Comparison of ENCODE assay signal across 22 cellular contexts in the genomic region with DNA sequence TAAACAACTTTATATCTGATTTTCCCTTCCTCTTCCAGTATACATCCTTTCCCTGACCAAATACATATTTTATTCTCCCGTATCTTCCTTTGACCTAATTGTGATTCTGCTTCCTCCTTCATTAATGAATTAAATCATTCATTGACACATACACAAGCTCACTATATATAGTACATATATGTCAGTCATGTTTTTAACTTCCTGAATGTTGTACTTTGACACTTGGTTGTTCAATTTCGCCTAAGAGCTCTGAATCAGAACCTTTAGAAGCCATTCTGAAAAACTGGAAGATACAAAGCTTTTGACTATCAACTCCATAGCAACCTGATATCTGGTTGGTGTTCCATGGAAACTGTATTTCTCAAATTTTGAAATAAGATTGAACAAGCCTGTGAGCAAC. TPM values are rescaled to one million over a fixed set of nuclear protein-coding genes. Genes with fewer than 3 reads are reported as not detected.
DNase-seq lines count a peak whose midpoint lies in the region; ATAC-seq, FAIRE-seq and TF ChIP-seq lines count a peak whose summit lies in the region.
"Had no signal": no experiment of that assay in that cellular context is flagged by ENCODE, and none has a peak within 500 bp of the region (broad histone marks: within the 10 kb centered on the region; RNA-seq: fewer than 3 reads in every experiment).

No MANE protein-coding gene starts in this region.

- no peak for FAIRE-seq in K562 (lab: Jason Lieb, UNC)
- peak; percentile 73 for FAIRE-seq in small intestine (lab: Jason Lieb, UNC)
- no peak for FAIRE-seq in urothelium cell line (lab: Jason Lieb, UNC)
- FAIRE-seq in GM12891 (lab: Jason Lieb, UNC): no peak

- H3K9ac ChIP-seq in DND-41 (ENCODE audit: low read depth, low read length) (no peak overlapping the region), K562 (ENCODE audit: insufficient read depth in 1 of 2, low read depth in 2 of 2, low read length in 2 of 2) (no peak overlapping the region)

- intact Hi-C loops in K562 (cut with micrococcal nuclease): loop anchor here (10.0 kb wide), 1 partner anchor 265 kb away; no protein-coding TSS in a partner anchor

- H3K9me3 ChIP-seq in DND-41 (ENCODE audit: insufficient read depth, low read length, severe bottlenecking) (no peaks in the 10 kb centered on the region), K562 (replicated peaks; ENCODE audit: control insufficient read depth, insufficient read depth, low read depth, low read length) (no peaks in the 10 kb centered on the region), small intestine (ENCODE audit: control insufficient read depth, low read depth) (no peaks in the 10 kb centered on the region)
- H3K9me3 ChIP-seq: MG63 had no signal

- TF ChIP-seq RAD21 in K562 (CRISPR knock-in tag; conservative IDR thresholded peaks at IDR 0.05 in 1 of 2, IDR thresholded peaks at IDR 0.05 in 1 of 2): no peak

- no peak overlapping the region for H3K4me3 ChIP-seq in DND-41 (ENCODE audit: low read depth in 1 of 2, low read length in 2 of 2)
- no peak overlapping the region for H3K4me3 ChIP-seq in K562
- no peak overlapping the region for H3K4me3 ChIP-seq in small intestine (ENCODE audit: low read depth in 1 of 2, low read length in 2 of 2)
- H3K4me3 ChIP-seq: MG63 had no signal

- in situ Hi-C loops in K562 (cut with MboI): loop anchor here (10.0 kb wide), 1 partner anchor 535 kb away; a partner anchor contains a TSS

- POLR2A ChIA-PET in K562 (lab: Yijun Ruan, JAX): interaction anchor here (1.0 to 23.0 kb wide), 5 partner anchors 29 to 137 kb away, joined by 3 to 597 read pairs (median 20); a partner anchor contains a TSS

- H3K27me3 ChIP-seq in DND-41 (ENCODE audit: insufficient read depth, low read length, poor library complexity): no peaks in the 10 kb centered on the region
- H3K27me3 ChIP-seq in K562 (ENCODE audit: control insufficient read depth in 2 of 2, insufficient read depth in 2 of 2, low read length in 2 of 2): no peaks in the 10 kb centered on the region
- no peaks in the 10 kb centered on the region for H3K27me3 ChIP-seq in small intestine (ENCODE audit: control insufficient read depth in 2 of 2, insufficient read depth in 2 of 2, low read length in 2 of 2)
- H3K27me3 ChIP-seq: MG63 had no signal

- CTCF ChIA-PET in K562 (lab: Yijun Ruan, JAX; ENCODE audit: low intra/inter-chr PET ratio): interaction anchor here (6.9 kb wide), 1 partner anchor 38 kb away, joined by 131 read pairs; no protein-coding TSS in a partner anchor

- H2AFZ ChIP-seq in DND-41 (ENCODE audit: low read depth, low read length) (no peak overlapping the region), K562 (ENCODE audit: low read depth, low read length) (0 out of 2 replicates have a peak overlapping the region, but pooled peaks have one; percentile 21)

- TF ChIP-seq CTCF in DND-41 (IDR thresholded peaks at IDR 0.05; ENCODE audit: borderline replicate concordance, extremely low read depth, low read length, poor library complexity, severe bottlenecking) (no peak), K562 (IDR thresholded peaks at IDR 0.05 in 2 of 3, conservative IDR thresholded peaks at IDR 0.05 in 1 of 3; ENCODE audit: insufficient read depth in 2 of 3, low read depth in 1 of 3, low read length in 3 of 3) (no peak)

- no TSS peak for BruUV-seq in K562 (replicated peaks; lab: Mats Ljungman, UMichigan)

- H3K4me1 ChIP-seq in DND-41 (ENCODE audit: insufficient read depth, low read length) (peaks cover 21% of the 10 kb centered on the region), K562 (replicated peaks in 1 of 2; ENCODE audit: control insufficient read depth in 2 of 2, insufficient read depth in 2 of 2, low read length in 2 of 2) (peaks cover 0 to 13% of the 10 kb centered on the region in 2 experiments; a peak in 4 of 5 replicates), small intestine (ENCODE audit: control insufficient read depth in 2 of 2, insufficient read depth in 1 of 2, low read depth in 1 of 2, low read length in 1 of 2) (no peaks in the 10 kb centered on the region)

- H4K20me1 ChIP-seq in DND-41 (ENCODE audit: insufficient read depth, low read length) (no peaks in the 10 kb centered on the region), K562 (replicated peaks; ENCODE audit: control insufficient read depth, insufficient read depth, low read length) (no peaks in the 10 kb centered on the region)

- H3K79me2 ChIP-seq in DND-41 (ENCODE audit: insufficient read depth, low read length): no peaks in the 10 kb centered on the region
- peaks cover 13% of the 10 kb centered on the region for H3K79me2 ChIP-seq in K562 (ENCODE audit: control insufficient read depth, insufficient read depth, low read length)

- H3K4me2 ChIP-seq in DND-41 (ENCODE audit: insufficient read depth, low read length) (no peak overlapping the region), K562 (ENCODE audit: insufficient read depth, low read length) (no peak overlapping the region)

- H3K36me3 ChIP-seq in DND-41 (ENCODE audit: insufficient read depth, low read length) (no peaks in the 10 kb centered on the region), K562 (ENCODE audit: control insufficient read depth, insufficient read depth, low read length) (no peaks in the 10 kb centered on the region; the same call in 2 of the 3 replicates), small intestine (ENCODE audit: control insufficient read depth in 2 of 2, insufficient read depth in 2 of 2, low read length in 2 of 2) (no peaks in the 10 kb centered on the region)
- H3K36me3 ChIP-seq: MG63 had no signal

- H3K27ac ChIP-seq in DND-41 (ENCODE audit: low read length) (peak overlapping the region; percentile 16; the same call in 1 of the 2 replicates), K562 (ENCODE audit: extremely low read depth, low read depth, low read length) (no peak overlapping the region), small intestine (ENCODE audit: low read depth in 1 of 2, low read length in 1 of 2) (no peak overlapping the region)

- no peak for ATAC-seq in DND-41 (ENCODE audit: insufficient read depth, low read depth)
- no peak for ATAC-seq in K562
- ATAC-seq: Right ventricle myocardium inferior had no signal

- DNase-seq in NOMO-1 treated with DMSO at 0.1 percent for 48 hours (lab: John Stamatoyannopoulos, UW; ENCODE audit: unreplicated experiment): peak; percentile 35
- DNase-seq in NOMO-1 treated with dmso at 0.1 percent for 144 hours (lab: John Stamatoyannopoulos, UW; ENCODE audit: unreplicated experiment): no peak
- DNase-seq in DND-41: no peak
- no peak for DNase-seq in K562 (ENCODE audit: extremely low read depth in 1 of 4, low spot score in 3 of 4)
- peak; percentile 81 for DNase-seq in small intestine
- no peak for DNase-seq in urothelium cell line (ENCODE audit: low spot score)
- no peak for DNase-seq in GM12891 (ENCODE audit: insufficient read length, low spot score)
- no peak for DNase-seq in nucleus accumbens (lab: John Stamatoyannopoulos, UW)
- DNase-seq: 8988T; C1 segment of cervical spinal cord; DMS79; H9; MG63; NCI-H1105; NCI-H146; NCI-H2029; NCI-H2227 treated with DMSO at 0.1 percent for 48 hours; NCI-H510A treated with DMSO at 0.1 percent for 48 hours; NCI-H774; NK-92 treated with Interleukin-12 subunit alpha and Interleukin-12 subunit beta, amount 100 ng/mL, for 24 hours; OCI-M1 had no signal

- H3K9me1 ChIP-seq in K562 (ENCODE audit: control insufficient read depth, insufficient read depth, low read length): no peaks in the 10 kb centered on the region

- 66% methylated on average over 2 of the region's 2 CpGs for WGBS in K562 (ENCODE audit: insufficient coverage, low coverage, missing lambda C conversion rate)
- WGBS in small intestine, 3 donors: 17 to 60% (median 45%) methylated on average over 2 of the region's 2 CpGs

- no peak for TF ChIP-seq EP300 in K562 (IDR thresholded peaks at IDR 0.05; ENCODE audit: low read length)

- TF ChIP-seq POLR2A in K562 (conservative IDR thresholded peaks at IDR 0.05): no peak
- TF ChIP-seq POLR2A in GM12891 (IDR thresholded peaks at IDR 0.05; ENCODE audit: low read depth, low read length): no peak

TF ChIP-seq in GM12891, 5 proteins besides CTCF, POLR2A, EP300 and RAD21:
- no peak for TF ChIP-seq POLR2AphosphoS5 (IDR thresholded peaks at IDR 0.05; ENCODE audit: low read depth, low read length)
- TF ChIP-seq SPI1 (IDR thresholded peaks at IDR 0.05; ENCODE audit: low read depth, low read length): no peak
- TF ChIP-seq POU2F2 (IDR thresholded peaks at IDR 0.05; ENCODE audit: low read depth, low read length): no peak
- no peak for TF ChIP-seq PAX5 (IDR thresholded peaks at IDR 0.05; ENCODE audit: insufficient read depth, low read length, severe bottlenecking)
- TF ChIP-seq TAF1 (IDR thresholded peaks at IDR 0.05; ENCODE audit: low read depth, low read length): no peak

RNA-seq across cellular contexts. Expression of a gene that starts 27.3 kb away (rescaled TPM):
- 2.3 and 3.3 TPM in 2 replicates for total RNA-seq in K562 (2011; cell fraction: chromatin; rRNA removed; ENCODE audit: low replicate concordance)
- 1.3 and 2.2 TPM in 2 replicates for total RNA-seq in K562 (2011; cell fraction: nucleolus; rRNA removed)
- 2.1 and 3.3 TPM in 2 replicates for total RNA-seq in K562 (2011; cell fraction: nucleoplasm; rRNA removed)
- total RNA-seq in K562 (2014; rRNA removed): 0.14 and 0.73 TPM in 2 replicates
- total RNA-seq in K562 (2014; rRNA removed; fragmentation: Illumina TruSeq; extraction: Trizol): 0.76 and 1.1 TPM in 2 replicates
- 1.2 and 1.3 TPM in 2 replicates for total RNA-seq in K562 (2015; rRNA removed; fragmentation: Illumina TruSeq; extraction: Trizol)
- total RNA-seq in K562 (2021): 0.58 and 0.98 TPM in 2 replicates
- 0.54 and 1.1 TPM in 2 replicates for polyA plus RNA-seq in K562 (2011; rRNA removed)
- polyA plus RNA-seq in K562 (2011; cell fraction: cytosol; rRNA removed): 0.66 and 0.88 TPM in 2 replicates
- 0.65 and 0.95 TPM in 2 replicates for polyA plus RNA-seq in K562 (2011; cell fraction: nucleus; rRNA removed)
- polyA plus RNA-seq in K562 (2012): 1.8 and 2.4 TPM in 2 replicates
- 0.78 and 0.89 TPM in 2 replicates for polyA plus RNA-seq in K562 (2014; fragmentation: Illumina TruSeq; extraction: Trizol)
- under 1 TPM; 0.17 to 0.31 TPM for polyA plus RNA-seq in K562 (2014; fragmentation: Nextera tagmentation; extraction: Ambion mirVana)
- polyA plus RNA-seq in K562 (2014; rRNA removed): 0.84 and 1.2 TPM in 2 replicates
- 1.3 and 1.7 TPM in 2 replicates for polyA minus RNA-seq in K562 (2011; rRNA and poly(A)+ RNA removed)
- polyA minus RNA-seq in K562 (2011; cell fraction: cytosol; rRNA and poly(A)+ RNA removed): 0.95 TPM in 1 of 2 replicates, not detected in the other
- polyA minus RNA-seq in K562 (2011; cell fraction: nucleus; rRNA and poly(A)+ RNA removed): 0.44 and 0.94 TPM in 2 replicates
- 1 to 10 TPM in 2 of 3 donors, under 1 TPM in 1; 0.67 to 7.3 (median 2.4) TPM for polyA plus RNA-seq in small intestine
- polyA plus RNA-seq in GM12891 (2012; ENCODE audit: low read depth, missing spikeins): 0.98 TPM

Comparison
In these comparisons a context has a peak if more than half of its experiments do, and no peak if none do; other contexts are left out.
1. DNase-seq: peak in NOMO-1 treated with DMSO at 0.1 percent for 48 hours (single experiment) and small intestine (single experiment); none in NOMO-1 treated with dmso at 0.1 percent for 144 hours (single experiment), DND-41 (single experiment), K562 (0 of 4), urothelium cell line (single experiment), GM12891 (single experiment) and nucleus accumbens (0 of 56).